Comparison of ENCODE assay signal across 23 cellular contexts in the genomic region with DNA sequence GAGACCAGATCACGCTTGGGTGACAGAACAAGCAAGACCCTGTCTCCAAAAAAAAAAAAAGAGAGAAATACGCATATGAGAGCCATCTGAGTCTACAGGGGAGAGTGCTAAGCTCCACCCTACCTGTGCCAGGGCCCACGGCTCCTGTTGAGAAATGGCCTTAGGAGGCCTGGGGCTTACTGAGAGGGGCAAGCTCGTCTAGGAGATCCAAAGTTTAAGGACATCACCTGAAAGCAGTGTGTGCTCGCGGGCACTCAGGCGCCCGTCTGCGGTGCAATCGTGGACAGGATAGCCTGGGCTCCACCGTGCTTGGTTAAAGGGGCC. TPM values are rescaled to one million over a fixed set of nuclear protein-coding genes. Genes with fewer than 3 reads are reported as not detected.
DNase-seq lines count a peak whose midpoint lies in the region; ATAC-seq and TF ChIP-seq lines count a peak whose summit lies in the region.
"Had no signal": no experiment of that assay in that cellular context is flagged by ENCODE, and none has a peak within 500 bp of the region (broad histone marks: within the 10 kb centered on the region; RNA-seq: fewer than 3 reads in every experiment).

No MANE protein-coding gene starts in this region.

- peaks cover 8 to 40% (median 34%) of the 10 kb centered on the region in 9 donors for H3K4me1 ChIP-seq in heart right ventricle
- H3K4me1 ChIP-seq in iPS-15b (ENCODE audit: control insufficient read depth, insufficient read depth, low read length), result no peaks in the 10 kb centered on the region
- peaks cover 8% of the 10 kb centered on the region for H3K4me1 ChIP-seq in osteoblast (ENCODE audit: insufficient read depth, low read length)
- peaks cover 59% of the 10 kb centered on the region for H3K4me1 ChIP-seq in upper lobe of right lung

- no peak overlapping the region for H3K4me3 Mint-ChIP-seq in activated CD4-positive, alpha-beta T cell treated with anti-CD3 and anti-CD28 coated beads for 36 hours
- H3K4me3 Mint-ChIP-seq: activated naive CD4-positive, alpha-beta T cell treated with anti-CD3 and anti-CD28 coated beads for 36 hours; activated T-cell treated with anti-CD3 and anti-CD28 coated beads, Interleukin-2, amount 50 U/mL, for 72 hours; endodermal cell had no signal

- no peaks in the 10 kb centered on the region for H3K79me2 ChIP-seq in osteoblast (ENCODE audit: insufficient read depth, low read length)

- H3K9me3 ChIP-seq in heart right ventricle, result peaks cover 0 to 11% (median 0%) of the 10 kb centered on the region in 11 donors
- H3K9me3 ChIP-seq in iPS-15b (ENCODE audit: control insufficient read depth, insufficient read depth, low read length), result no peaks in the 10 kb centered on the region
- no peaks in the 10 kb centered on the region for H3K9me3 ChIP-seq in osteoblast (ENCODE audit: low read depth, low read length)
- no peaks in the 10 kb centered on the region for H3K9me3 ChIP-seq in upper lobe of right lung
- H3K9me3 ChIP-seq: SK-N-SH had no signal

- intact Hi-C loops in heart right ventricle (cut with DNase I), result loop anchor here in 5 of 10 donors (5.0 to 10.0 kb wide), 4 partner anchors 77 to 224 kb away; no protein-coding TSS in a partner anchor
- intact Hi-C loops in Right ventricle myocardium inferior (cut with DNase I), result no loop called here
- intact Hi-C loops in upper lobe of right lung (cut with DNase I), result no loop called here
- intact Hi-C loops in activated CD4-positive, alpha-beta T cell treated with anti-CD3 and anti-CD28 coated beads for 36 hours (cut with DNase I, micrococcal nuclease), result loop anchor here in 1 of 2 experiments (10.0 kb wide), 1 partner anchor 224 kb away; no protein-coding TSS in a partner anchor

- DNase-seq in heart right ventricle, result no peak
- DNase-seq in Right ventricle myocardium inferior (ENCODE audit: missing footprints), result no peak
- DNase-seq in osteoblast (ENCODE audit: insufficient read length, low spot score, missing footprints), result peak; percentile 53
- DNase-seq in upper lobe of right lung, result no peak
- no peak for DNase-seq in activated CD4-positive, alpha-beta T cell treated with anti-CD3 and anti-CD28 coated beads for 36 hours
- DNase-seq in medulla oblongata (ENCODE audit: extremely low spot score), result no peak
- DNase-seq: activated CD4-positive, alpha-beta T cell treated with anti-CD3 and anti-CD28 coated beads for 4 hours; activated naive CD4-positive, alpha-beta T cell treated with anti-CD3 and anti-CD28 coated beads for 36 hours; activated T-cell treated with anti-CD3 and anti-CD28 coated beads, Interleukin-2, amount 50 U/mL, for 72 hours; COR-L47; DMS79 treated with DMSO at 0.1 percent for 48 hours; endodermal cell; NCI-H1436 treated with DMSO at 0.1 percent for 48 hours; NCI-H524; stimulated activated CD8-positive, alpha-beta memory T cell treated with anti-CD3 and anti-CD28 coated beads, Interleukin-4, amount 100 ng/mL, for 48 hours; T-helper 2 cell had no signal

- H3K27me3 Mint-ChIP-seq in activated CD4-positive, alpha-beta T cell treated with anti-CD3 and anti-CD28 coated beads for 36 hours, result no peaks in the 10 kb centered on the region
- H3K27me3 Mint-ChIP-seq: B cell had no signal

- ATAC-seq in heart right ventricle, result peak in 1 of 8 donors; percentile 12
- no peak for ATAC-seq in Right ventricle myocardium inferior
- no peak for ATAC-seq in upper lobe of right lung
- no peak for ATAC-seq in GM18909 (IDR thresholded peaks at IDR 0.05; ENCODE audit: poor library complexity, unreplicated experiment)
- ATAC-seq in activated CD4-positive, alpha-beta T cell treated with anti-CD3 and anti-CD28 coated beads for 36 hours, result no peak
- ATAC-seq: activated T-cell treated with anti-CD3 and anti-CD28 coated beads, Interleukin-2, amount 50 U/mL, for 72 hours had no signal

- H3K27ac ChIP-seq in heart right ventricle (peak overlapping the region in 7 of 10 donors; percentile 10 to 76 (median 68)), osteoblast (ENCODE audit: low read depth, low read length) (no peak overlapping the region), upper lobe of right lung (peak overlapping the region; percentile 56)
- H3K27ac ChIP-seq: A549, KMS-11 had no signal

- peak overlapping the region; percentile 12 for H3K9ac ChIP-seq in iPS-15b (ENCODE audit: low read depth, low read length)
- H3K9ac ChIP-seq: KMS-11, SK-N-SH had no signal

- POLR2A ChIA-PET in activated CD4-positive, alpha-beta T cell treated with anti-CD3 and anti-CD28 coated beads for 36 hours (lab: Charles Lee), result interaction anchor here (0.7 kb wide), 2 partner anchors 54 to 461 kb away, joined by 3 to 5 read pairs; no protein-coding TSS in a partner anchor

- TF ChIP-seq CTCF in heart right ventricle (IDR thresholded peaks at IDR 0.05) (no peak), osteoblast (IDR thresholded peaks at IDR 0.05; ENCODE audit: extremely low read depth, low read depth, low read length) (no peak), upper lobe of right lung (IDR thresholded peaks at IDR 0.05) (no peak)

- H3K36me3 ChIP-seq in heart right ventricle, result no peaks in the 10 kb centered on the region
- H3K36me3 ChIP-seq in iPS-15b (ENCODE audit: control insufficient read depth, insufficient read depth, low read length), result no peaks in the 10 kb centered on the region
- H3K36me3 ChIP-seq in osteoblast (ENCODE audit: insufficient read depth, low read length), result no peaks in the 10 kb centered on the region
- H3K36me3 ChIP-seq in upper lobe of right lung, result no peaks in the 10 kb centered on the region

- 92 to 93% methylated on average over 11 of the region's 11 CpGs for WGBS in heart right ventricle, 2 donors

- CTCF ChIA-PET in activated CD4-positive, alpha-beta T cell treated with anti-CD3 and anti-CD28 coated beads for 36 hours (lab: Charles Lee), result interaction anchor here (0.6 to 1.2 kb wide), 4 partner anchors 9 to 202 kb away, joined by 3 to 4 read pairs (median 3); no protein-coding TSS in a partner anchor

- no peaks in the 10 kb centered on the region for H4K20me1 ChIP-seq in osteoblast (ENCODE audit: insufficient read depth, low read length)

- no peak overlapping the region for H3K4me2 ChIP-seq in osteoblast (ENCODE audit: insufficient read depth, low read length)
- H3K4me2 ChIP-seq: A549, KMS-11, SK-N-SH had no signal

- H3K27me3 ChIP-seq in heart right ventricle, result peaks cover 0 to 5% (median 0%) of the 10 kb centered on the region in 7 donors
- H3K27me3 ChIP-seq in iPS-15b (ENCODE audit: control insufficient read depth, insufficient read depth, low read length), result no peaks in the 10 kb centered on the region
- peaks cover 10% of the 10 kb centered on the region for H3K27me3 ChIP-seq in osteoblast (ENCODE audit: insufficient read depth, low read length)
- no peaks in the 10 kb centered on the region for H3K27me3 ChIP-seq in upper lobe of right lung

- H3K27ac Mint-ChIP-seq in activated CD4-positive, alpha-beta T cell treated with anti-CD3 and anti-CD28 coated beads for 36 hours, result no peak overlapping the region
- H3K27ac Mint-ChIP-seq: activated naive CD4-positive, alpha-beta T cell treated with anti-CD3 and anti-CD28 coated beads for 36 hours; activated T-cell treated with anti-CD3 and anti-CD28 coated beads, Interleukin-2, amount 50 U/mL, for 72 hours; endodermal cell had no signal

- H3K9me3 Mint-ChIP-seq in activated CD4-positive, alpha-beta T cell treated with anti-CD3 and anti-CD28 coated beads for 36 hours (ENCODE audit: low read depth), result peaks cover 5% of the 10 kb centered on the region

- H3K36me3 Mint-ChIP-seq in activated CD4-positive, alpha-beta T cell treated with anti-CD3 and anti-CD28 coated beads for 36 hours (ENCODE audit: low read depth), result no peaks in the 10 kb centered on the region

- peaks cover 20% of the 10 kb centered on the region for H3K4me1 Mint-ChIP-seq in activated CD4-positive, alpha-beta T cell treated with anti-CD3 and anti-CD28 coated beads for 36 hours

- no peak overlapping the region for H2AFZ ChIP-seq in osteoblast (ENCODE audit: low read length)

- no peak overlapping the region for H3K4me3 ChIP-seq in heart right ventricle
- H3K4me3 ChIP-seq in iPS-15b (ENCODE audit: low read depth, low read length), result no peak overlapping the region
- H3K4me3 ChIP-seq in osteoblast (ENCODE audit: insufficient read depth, low read length), result no peak overlapping the region
- no peak overlapping the region for H3K4me3 ChIP-seq in upper lobe of right lung
- H3K4me3 ChIP-seq: A549, coronary artery had no signal

RNA-seq across cellular contexts. Expression of a gene that starts 14.5 kb away (rescaled TPM):
- total RNA-seq in heart right ventricle (10 to 100 TPM in 9 of 10 donors, 1 to 10 TPM in 1; 9.5 to 25.8 (median 13.8) TPM), Right ventricle myocardium inferior (32.1 TPM), osteoblast (15.6 and 19.4 TPM in 2 replicates), upper lobe of right lung (139 TPM)
- 10 to 100 TPM; 16.1 to 18.7 TPM for polyA plus RNA-seq in heart right ventricle
- total RNA-seq in activated CD4-positive, alpha-beta T cell treated with anti-CD3 and anti-CD28 coated beads for 36 hours, result 1 to 10 TPM; 4.6 to 5.0 TPM

RNA-seq across cellular contexts. Expression of a gene that starts 28.8 kb away (rescaled TPM):
- 10 to 100 TPM; 17.5 to 26.4 (median 22.1) TPM for total RNA-seq in heart right ventricle
- polyA plus RNA-seq in heart right ventricle, result 10 to 100 TPM; 23.8 to 30.6 TPM
- total RNA-seq in Right ventricle myocardium inferior, result 19.0 TPM
- total RNA-seq in osteoblast, result 21.4 and 21.8 TPM in 2 replicates
- total RNA-seq in upper lobe of right lung, result 29.9 TPM
- 10 to 100 TPM; 15.9 to 19.4 TPM for total RNA-seq in activated CD4-positive, alpha-beta T cell treated with anti-CD3 and anti-CD28 coated beads for 36 hours
